Comparison of ENCODE assay signal across 26 cellular contexts in the genomic region with DNA sequence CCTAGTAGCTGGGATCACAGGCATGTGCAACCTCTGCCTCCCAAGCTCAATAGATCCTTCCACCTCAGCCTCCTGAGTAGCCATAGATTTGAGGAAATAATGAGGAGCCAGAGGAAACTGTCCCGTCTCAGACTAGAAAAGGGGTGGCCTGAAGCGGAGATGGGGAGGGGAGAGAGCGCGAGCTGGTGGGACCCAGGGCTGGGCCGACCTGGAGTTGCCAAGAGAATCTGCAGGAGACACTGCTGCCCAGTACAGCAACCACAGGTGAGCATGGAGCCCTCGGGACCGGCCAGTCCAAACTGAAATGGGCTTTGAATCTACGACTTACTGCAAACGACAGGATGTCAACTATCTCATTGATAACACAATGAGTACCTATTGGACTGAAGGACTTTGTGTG. TPM values are rescaled to one million over a fixed set of nuclear protein-coding genes. Genes with fewer than 3 reads are reported as not detected.
DNase-seq lines count a peak whose midpoint lies in the region; ATAC-seq and TF ChIP-seq lines count a peak whose summit lies in the region.
"Had no signal": no experiment of that assay in that cellular context is flagged by ENCODE, and none has a peak within 500 bp of the region (broad histone marks: within the 10 kb centered on the region; RNA-seq: fewer than 3 reads in every experiment).

No MANE protein-coding gene starts in this region.

- no peaks in the 10 kb centered on the region for H3K9me3 Mint-ChIP-seq in dendritic cell treated with granulocyte-macrophage colony-stimulating factor and Interleukin-4, amounts not matched to agents 40 ng/mL and 50 ng/mL, for 4 days
- H3K9me3 Mint-ChIP-seq in stimulated activated naive B cell treated with anti-CD40 and anti-IgM and Interleukin-4, amounts not matched to agents 10 μg/mL and 1 μg/mL and 100 μg/mL, for 72 hours = peaks cover 0 to 5% of the 10 kb centered on the region in 2 donors

- CTCF ChIA-PET in RWPE1 (lab: Yijun Ruan, JAX) = interaction anchor here (1.5 to 1.7 kb wide), 2 partner anchors 112 to 123 kb away, joined by 5 to 6 read pairs; no protein-coding TSS in a partner anchor

- peaks cover 27% of the 10 kb centered on the region for H3K36me3 Mint-ChIP-seq in dendritic cell treated with granulocyte-macrophage colony-stimulating factor and Interleukin-4, amounts not matched to agents 40 ng/mL and 50 ng/mL, for 4 days (ENCODE audit: low read depth)
- peaks cover 3 to 7% of the 10 kb centered on the region in 2 donors for H3K36me3 Mint-ChIP-seq in stimulated activated naive B cell treated with anti-CD40 and anti-IgM and Interleukin-4, amounts not matched to agents 10 μg/mL and 1 μg/mL and 100 μg/mL, for 72 hours
- H3K36me3 Mint-ChIP-seq: CD4-positive, CD25-positive, alpha-beta regulatory T cell had no signal

- H3K4me1 Mint-ChIP-seq in dendritic cell treated with granulocyte-macrophage colony-stimulating factor and Interleukin-4, amounts not matched to agents 40 ng/mL and 50 ng/mL, for 4 days (ENCODE audit: low read depth) = peaks cover 51% of the 10 kb centered on the region
- H3K4me1 Mint-ChIP-seq in stimulated activated naive B cell treated with anti-CD40 and anti-IgM and Interleukin-4, amounts not matched to agents 10 μg/mL and 1 μg/mL and 100 μg/mL, for 72 hours = no peaks in the 10 kb centered on the region
- H3K4me1 Mint-ChIP-seq: B cell had no signal

- H3K27ac Mint-ChIP-seq in dendritic cell treated with granulocyte-macrophage colony-stimulating factor and Interleukin-4, amounts not matched to agents 40 ng/mL and 50 ng/mL, for 4 days = peak overlapping the region; percentile 16
- no peak overlapping the region for H3K27ac Mint-ChIP-seq in stimulated activated naive B cell treated with anti-CD40 and anti-IgM and Interleukin-4, amounts not matched to agents 10 μg/mL and 1 μg/mL and 100 μg/mL, for 72 hours
- H3K27ac Mint-ChIP-seq: B cell; CD4-positive, CD25-positive, alpha-beta regulatory T cell; HFFc6 had no signal

- peaks cover 2% of the 10 kb centered on the region for H3K27me3 Mint-ChIP-seq in dendritic cell treated with granulocyte-macrophage colony-stimulating factor and Interleukin-4, amounts not matched to agents 40 ng/mL and 50 ng/mL, for 4 days
- H3K27me3 Mint-ChIP-seq in stimulated activated naive B cell treated with anti-CD40 and anti-IgM and Interleukin-4, amounts not matched to agents 10 μg/mL and 1 μg/mL and 100 μg/mL, for 72 hours = peaks cover 3 to 8% of the 10 kb centered on the region in 2 donors

- peaks cover 41% of the 10 kb centered on the region for H3K27me3 ChIP-seq in left ventricle myocardium inferior (ENCODE audit: low read depth)
- H3K27me3 ChIP-seq in vagina = no peaks in the 10 kb centered on the region

- TF ChIP-seq CTCF in left ventricle myocardium inferior (IDR thresholded peaks at IDR 0.05; ENCODE audit: borderline replicate concordance) (no peak), vagina (IDR thresholded peaks at IDR 0.05) (no peak), RWPE1 (conservative IDR thresholded peaks at IDR 0.05; ENCODE audit: low read depth) (no peak)

- H3K36me3 ChIP-seq in left ventricle myocardium inferior (no peaks in the 10 kb centered on the region), vagina (no peaks in the 10 kb centered on the region)

- H3K9me3 ChIP-seq in left ventricle myocardium inferior (replicated peaks) (no peaks in the 10 kb centered on the region), vagina (no peaks in the 10 kb centered on the region)

- no peak overlapping the region for H3K4me3 ChIP-seq in left ventricle myocardium inferior
- H3K4me3 ChIP-seq in vagina = no peak overlapping the region

- DNase-seq in cardiac septum (ENCODE audit: low spot score) = peak; percentile 44
- DNase-seq in left ventricle myocardium inferior = no peak
- DNase-seq in mesenteric fat pad (ENCODE audit: low spot score) = peak; percentile 69
- peak; percentile 37 to 85 for DNase-seq in vagina (ENCODE audit: extremely low spot score in 2 of 2)
- DNase-seq in RWPE1 (ENCODE audit: low spot score) = no peak
- no peak for DNase-seq in stimulated activated naive B cell treated with anti-CD40 and anti-IgM and Interleukin-4, amounts not matched to agents 10 μg/mL and 1 μg/mL and 100 μg/mL, for 72 hours
- DNase-seq: CD4-positive, CD25-positive, alpha-beta regulatory T cell; COR-L47; DMS153; GDM1; HFFc6; IMR-90; NCI-H1048; NCI-H1436; NCI-H2029 treated with DMSO at 0.1 percent for 48 hours; NCI-H2171; NCI-H446 treated with DMSO at 0.1 percent for 48 hours had no signal

- TF ChIP-seq POLR2A in vagina (IDR thresholded peaks at IDR 0.05) = no peak

- H3K4me3 Mint-ChIP-seq in dendritic cell treated with granulocyte-macrophage colony-stimulating factor and Interleukin-4, amounts not matched to agents 40 ng/mL and 50 ng/mL, for 4 days = no peak overlapping the region
- no peak overlapping the region for H3K4me3 Mint-ChIP-seq in stimulated activated naive B cell treated with anti-CD40 and anti-IgM and Interleukin-4, amounts not matched to agents 10 μg/mL and 1 μg/mL and 100 μg/mL, for 72 hours
- H3K4me3 Mint-ChIP-seq: B cell; CD4-positive, CD25-positive, alpha-beta regulatory T cell; HFFc6 had no signal

- intact Hi-C loops in cardiac septum (cut with DNase I) = no loop called here
- intact Hi-C loops in left ventricle myocardium inferior (cut with micrococcal nuclease) = loop anchor here (10.0 kb wide), 1 partner anchor 186 kb away; no protein-coding TSS in a partner anchor
- intact Hi-C loops in dendritic cell treated with granulocyte-macrophage colony-stimulating factor and Interleukin-4, amounts not matched to agents 40 ng/mL and 50 ng/mL, for 4 days (cut with micrococcal nuclease) = loop anchor here (2.0 to 5.0 kb wide), 2 partner anchors 24 to 33 kb away; a partner anchor contains a TSS
- intact Hi-C loops in vagina (cut with DNase I) = no loop called here

- POLR2A ChIA-PET in RWPE1 (lab: Yijun Ruan, JAX; ENCODE audit: low non-redundant PET) = no interaction called here

- H3K27ac ChIP-seq in left ventricle myocardium inferior (replicated peaks) (no peak overlapping the region), vagina (no peak overlapping the region), RWPE1 (no peak overlapping the region)

- no peak for ATAC-seq in HG03135 (IDR thresholded peaks at IDR 0.05; ENCODE audit: unreplicated experiment)
- ATAC-seq in stimulated activated naive B cell treated with anti-CD40 and anti-IgM and Interleukin-4, amounts not matched to agents 10 μg/mL and 1 μg/mL and 100 μg/mL, for 72 hours (replicated peaks) = no peak
- ATAC-seq: Panc1, Right ventricle myocardium inferior had no signal

- no peaks in the 10 kb centered on the region for H3K4me1 ChIP-seq in left ventricle myocardium inferior
- no peaks in the 10 kb centered on the region for H3K4me1 ChIP-seq in vagina

RNA-seq across cellular contexts. Expression of a gene that starts 24.3 kb away (rescaled TPM):
- 2.6 TPM for total RNA-seq in cardiac septum
- 1.2 TPM for total RNA-seq in left ventricle myocardium inferior
- total RNA-seq in mesenteric fat pad = 19.0 TPM
- 4.2 TPM for total RNA-seq in vagina
- total RNA-seq: A172, Daoy, HFFc6, IMR-90, MCF 10A, SK-MEL-5 had no signal

RNA-seq across cellular contexts. Expression of a gene that starts 40.6 kb away (rescaled TPM):
- total RNA-seq in cardiac septum (not detected), left ventricle myocardium inferior (not detected), mesenteric fat pad (1.3 TPM), vagina (0.25 TPM)
- total RNA-seq: A172; CD4-positive, CD25-positive, alpha-beta regulatory T cell; Daoy; HFFc6; IMR-90; MCF 10A; SK-MEL-5 had no signal

RNA-seq across cellular contexts. Expression of a gene that starts 55.2 kb away (rescaled TPM):
- total RNA-seq in cardiac septum (0.24 TPM), left ventricle myocardium inferior (0.71 TPM), mesenteric fat pad (4.1 TPM), vagina (not detected)
- total RNA-seq: CD4-positive, CD25-positive, alpha-beta regulatory T cell; HFFc6; IMR-90; MCF 10A had no signal

RNA-seq across cellular contexts. Expression of a gene that starts 58.8 kb away (rescaled TPM):
- 31.7 TPM for total RNA-seq in cardiac septum
- 32.0 TPM for total RNA-seq in left ventricle myocardium inferior
- 17.9 TPM for total RNA-seq in mesenteric fat pad
- 27.5 TPM for total RNA-seq in vagina
- total RNA-seq: CD4-positive, CD25-positive, alpha-beta regulatory T cell; HFFc6; IMR-90 had no signal

Comparison
In these comparisons a context has a peak if more than half of its experiments do, and no peak if none do; other contexts are left out.
1. DNase-seq: peak in cardiac septum (single experiment), mesenteric fat pad (single experiment) and vagina (2 of 2); none in left ventricle myocardium inferior (single experiment), RWPE1 (single experiment) and stimulated activated naive B cell treated with anti-CD40 and anti-IgM and Interleukin-4, amounts not matched to agents 10 μg/mL and 1 μg/mL and 100 μg/mL, for 72 hours (single experiment).
2. intact Hi-C loops: an anchor here in left ventricle myocardium inferior (10.0 kb wide) and dendritic cell treated with granulocyte-macrophage colony-stimulating factor and Interleukin-4, amounts not matched to agents 40 ng/mL and 50 ng/mL, for 4 days (2.0 to 5.0 kb wide); none called in cardiac septum and vagina.